ENCODE assay signal across 1 cellular context in genomic region chr10:26157734-26158133, GRCh38.
TF ChIP-seq lines count a peak whose summit lies in the region.

No MANE protein-coding gene starts in this region.

TF ChIP-seq in GM23338, 12 proteins besides CTCF, POLR2A, EP300 and RAD21 (continued from another document):
- TF ChIP-seq ZNF462 (CRISPR knock-in tag; IDR thresholded peaks at IDR 0.05) (no peak), POLR2AphosphoS5 (IDR thresholded peaks at IDR 0.05; ENCODE audit: low read depth) (no peak), EZH2 (IDR thresholded peaks at IDR 0.05; ENCODE audit: low read depth, unreplicated experiment) (no peak), REST (IDR thresholded peaks at IDR 0.05; ENCODE audit: unreplicated experiment) (no peak), ZNF114 (CRISPR knock-in tag; IDR thresholded peaks at IDR 0.05) (no peak), NANOG (IDR thresholded peaks at IDR 0.05; ENCODE audit: borderline replicate concordance) (no peak), ETS1 (IDR thresholded peaks at IDR 0.05) (no peak), JUNB (IDR thresholded peaks at IDR 0.05; ENCODE audit: unreplicated experiment) (no peak), STAT1 (IDR thresholded peaks at IDR 0.05; ENCODE audit: unreplicated experiment) (no peak), EZH2phosphoT487 (IDR thresholded peaks at IDR 0.05; ENCODE audit: unreplicated experiment) (no peak), ZNF331 (CRISPR knock-in tag; IDR thresholded peaks at IDR 0.05; ENCODE audit: low read depth) (no peak)
